Comparison of ENCODE assay signal across 2 cellular contexts in the genomic region with DNA sequence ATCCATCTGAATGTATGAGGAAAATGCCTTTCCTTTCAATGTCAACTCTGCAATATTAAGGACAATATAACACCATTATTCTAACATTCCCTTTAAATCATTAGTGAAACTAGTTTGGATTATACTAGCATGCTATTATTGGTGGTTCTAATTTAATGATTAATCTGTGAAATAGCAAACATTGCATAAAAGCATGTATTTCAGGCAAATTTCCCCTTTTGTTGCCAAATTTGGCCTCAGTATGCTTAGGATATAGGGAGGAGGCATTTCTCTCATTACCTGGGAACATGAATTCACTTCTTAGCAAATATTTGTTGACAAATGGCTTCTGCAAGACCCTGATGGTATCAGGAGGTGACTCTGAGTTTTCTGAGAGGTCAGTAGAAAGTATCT.
A peak's percentile ranks its signal among the peaks of the same experiment; 100 is the strongest.
TF ChIP-seq lines count a peak whose summit lies in the region.

No MANE protein-coding gene starts in this region.

TF ChIP-seq in HepG2, 621 proteins besides CTCF, POLR2A, EP300 and RAD21:
- TF ChIP-seq MAFK (conservative IDR thresholded peaks at IDR 0.05 in 1 of 2, IDR thresholded peaks at IDR 0.05 in 1 of 2; ENCODE audit: low read length in 2 of 2) = peak in 1 of 2 experiments; percentile 19; a peak in 1 of 4 replicates
- TF ChIP-seq SNAI1 (CRISPR knock-in tag; IDR thresholded peaks at IDR 0.05; ENCODE audit: borderline replicate concordance) = 0 out of 2 replicates have a peak, but pooled peaks have one; percentile 31
- 0 out of 2 replicates have a peak, but pooled peaks have one; percentile 18 for TF ChIP-seq SRF (IDR thresholded peaks at IDR 0.05; ENCODE audit: low read depth, low read length)
- TF ChIP-seq MAFF (IDR thresholded peaks at IDR 0.05; ENCODE audit: low read depth, low read length) = 0 out of 2 replicates have a peak, but pooled peaks have one; percentile 21
- TF ChIP-seq, protein P1, sequence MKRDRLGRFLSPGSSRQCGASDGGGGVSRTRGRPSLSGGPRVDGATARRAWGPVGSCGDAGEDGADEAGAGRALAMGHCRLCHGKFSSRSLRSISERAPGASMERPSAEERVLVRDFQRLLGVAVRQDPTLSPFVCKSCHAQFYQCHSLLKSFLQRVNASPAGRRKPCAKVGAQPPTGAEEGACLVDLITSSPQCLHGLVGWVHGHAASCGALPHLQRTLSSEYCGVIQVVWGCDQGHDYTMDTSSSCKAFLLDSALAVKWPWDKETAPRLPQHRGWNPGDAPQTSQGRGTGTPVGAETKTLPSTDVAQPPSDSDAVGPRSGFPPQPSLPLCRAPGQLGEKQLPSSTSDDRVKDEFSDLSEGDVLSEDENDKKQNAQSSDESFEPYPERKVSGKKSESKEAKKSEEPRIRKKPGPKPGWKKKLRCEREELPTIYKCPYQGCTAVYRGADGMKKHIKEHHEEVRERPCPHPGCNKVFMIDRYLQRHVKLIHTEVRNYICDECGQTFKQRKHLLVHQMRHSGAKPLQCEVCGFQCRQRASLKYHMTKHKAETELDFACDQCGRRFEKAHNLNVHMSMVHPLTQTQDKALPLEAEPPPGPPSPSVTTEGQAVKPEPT (CRISPR knock-in tag; IDR thresholded peaks at IDR 0.05; ENCODE audit: low read depth) = no peak
- no peak for TF ChIP-seq GABPA (IDR thresholded peaks at IDR 0.05; ENCODE audit: low read depth, low read length)
- no peak for TF ChIP-seq GABPA (CRISPR knock-in tag; IDR thresholded peaks at IDR 0.05; ENCODE audit: low read depth)
- no peak for TF ChIP-seq ZBTB21 (CRISPR knock-in tag; IDR thresholded peaks at IDR 0.05)
- TF ChIP-seq, protein P2, sequence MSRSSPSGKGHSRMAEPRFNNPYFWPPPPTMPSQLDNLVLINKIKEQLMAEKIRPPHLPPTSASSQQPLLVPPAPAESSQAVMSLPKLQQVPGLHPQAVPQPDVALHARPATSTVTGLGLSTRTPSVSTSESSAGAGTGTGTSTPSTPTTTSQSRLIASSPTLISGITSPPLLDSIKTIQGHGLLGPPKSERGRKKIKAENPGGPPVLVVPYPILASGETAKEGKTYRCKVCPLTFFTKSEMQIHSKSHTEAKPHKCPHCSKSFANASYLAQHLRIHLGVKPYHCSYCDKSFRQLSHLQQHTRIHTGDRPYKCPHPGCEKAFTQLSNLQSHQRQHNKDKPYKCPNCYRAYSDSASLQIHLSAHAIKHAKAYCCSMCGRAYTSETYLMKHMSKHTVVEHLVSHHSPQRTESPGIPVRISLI (CRISPR knock-in tag; IDR thresholded peaks at IDR 0.05; ENCODE audit: borderline replicate concordance) = no peak

TF ChIP-seq in HEK293T, 16 proteins besides CTCF, POLR2A, EP300 and RAD21:
- no peak for TF ChIP-seq ARNT (IDR thresholded peaks at IDR 0.05)
- no peak for TF ChIP-seq SP1 (IDR thresholded peaks at IDR 0.05)
- TF ChIP-seq HDGF (IDR thresholded peaks at IDR 0.05; ENCODE audit: borderline replicate concordance) = no peak
- TF ChIP-seq ELF4 (IDR thresholded peaks at IDR 0.05) = no peak
- no peak for TF ChIP-seq L3MBTL2 (conservative IDR thresholded peaks at IDR 0.05)
- TF ChIP-seq, protein P3, sequence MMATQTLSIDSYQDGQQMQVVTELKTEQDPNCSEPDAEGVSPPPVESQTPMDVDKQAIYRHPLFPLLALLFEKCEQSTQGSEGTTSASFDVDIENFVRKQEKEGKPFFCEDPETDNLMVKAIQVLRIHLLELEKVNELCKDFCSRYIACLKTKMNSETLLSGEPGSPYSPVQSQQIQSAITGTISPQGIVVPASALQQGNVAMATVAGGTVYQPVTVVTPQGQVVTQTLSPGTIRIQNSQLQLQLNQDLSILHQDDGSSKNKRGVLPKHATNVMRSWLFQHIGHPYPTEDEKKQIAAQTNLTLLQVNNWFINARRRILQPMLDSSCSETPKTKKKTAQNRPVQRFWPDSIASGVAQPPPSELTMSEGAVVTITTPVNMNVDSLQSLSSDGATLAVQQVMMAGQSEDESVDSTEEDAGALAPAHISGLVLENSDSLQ (IDR thresholded peaks at IDR 0.05) = no peak
- TF ChIP-seq FOXA1 (IDR thresholded peaks at IDR 0.05) = no peak
- TF ChIP-seq TARDBP (IDR thresholded peaks at IDR 0.05) = no peak
- no peak for TF ChIP-seq CTBP1 (IDR thresholded peaks at IDR 0.05; ENCODE audit: borderline replicate concordance)
- no peak for TF ChIP-seq FOXK2 (IDR thresholded peaks at IDR 0.05)
- no peak for TF ChIP-seq FOXM1 (IDR thresholded peaks at IDR 0.05; ENCODE audit: borderline replicate concordance)
- no peak for TF ChIP-seq LEF1 (IDR thresholded peaks at IDR 0.05; ENCODE audit: borderline replicate concordance)
- TF ChIP-seq BHLHE40 (IDR thresholded peaks at IDR 0.05; ENCODE audit: borderline replicate concordance) = no peak
- no peak for TF ChIP-seq NFRKB (IDR thresholded peaks at IDR 0.05)
- no peak for TF ChIP-seq SUZ12 (IDR thresholded peaks at IDR 0.05)
- TF ChIP-seq ZNF384 (IDR thresholded peaks at IDR 0.05) = no peak
TF ChIP-seq in HEK293T: peak in this region for 0.
